Comparison of ENCODE assay signal across 23 cellular contexts in the genomic region with DNA sequence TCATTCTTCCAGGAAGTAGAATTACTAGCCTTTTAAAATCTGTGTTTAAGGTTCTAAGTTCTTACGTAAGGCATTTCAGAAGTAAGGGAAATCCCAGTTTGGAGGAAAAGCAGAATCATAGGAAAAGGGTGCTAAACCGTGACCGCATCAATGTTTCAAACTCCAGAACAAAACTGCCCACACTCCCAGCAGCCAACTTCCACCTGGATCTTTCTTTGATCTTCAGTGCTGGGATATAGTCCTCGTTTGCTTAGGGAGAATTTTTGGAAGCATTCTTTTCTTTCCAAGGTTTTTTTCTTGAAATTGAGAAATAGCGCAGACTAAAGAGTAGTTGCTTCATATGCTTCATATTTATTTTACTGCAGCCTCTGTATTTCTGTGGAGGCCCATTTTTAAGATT. TPM values are rescaled to one million over a fixed set of nuclear protein-coding genes. Genes with fewer than 3 reads are reported as not detected.
DNase-seq lines count a peak whose midpoint lies in the region; TF ChIP-seq lines count a peak whose summit lies in the region.
"Had no signal": no experiment of that assay in that cellular context is flagged by ENCODE, and none has a peak within 500 bp of the region (broad histone marks: within the 10 kb centered on the region; RNA-seq: fewer than 3 reads in every experiment).

No MANE protein-coding gene starts in this region.

- BruUV-seq in Caco-2 (replicated peaks; lab: Mats Ljungman, UMichigan), result TSS peak; percentile 71

- intact Hi-C loops in Caco-2 (cut with micrococcal nuclease; ENCODE audit: unreplicated experiment) (loop anchor here (5.0 kb wide), 2 partner anchors 100 to 210 kb away; a partner anchor contains a TSS), prostate gland (cut with DNase I) (no loop called here)

- CTCF ChIA-PET in Caco-2 (lab: Charles Lee), result interaction anchor here (2.7 kb wide), 1 partner anchor 49 kb away, joined by 13 read pairs; no protein-coding TSS in a partner anchor

- TF ChIP-seq CTCF in Caco-2 (IDR thresholded peaks at IDR 0.05; ENCODE audit: insufficient read depth in 1 of 2, low read depth in 1 of 2, low read length in 1 of 2, severe bottlenecking in 1 of 2, unreplicated experiment in 1 of 2), result no peak
- TF ChIP-seq CTCF in chondrocyte (IDR thresholded peaks at IDR 0.05), result no peak
- no peak for TF ChIP-seq CTCF in prostate gland (IDR thresholded peaks at IDR 0.05)

- H3K4me3 ChIP-seq in Caco-2 (ENCODE audit: low read depth, low read length), result peak overlapping the region; percentile 11; the same call in 1 of the 2 replicates
- no peak overlapping the region for H3K4me3 ChIP-seq in prostate gland
- no peak overlapping the region for H3K4me3 ChIP-seq in MG63
- H3K4me3 ChIP-seq: BLaER1, esophagus muscularis mucosa, SK-N-MC had no signal

- no peaks in the 10 kb centered on the region for H3K9me3 Mint-ChIP-seq in Caco-2 (ENCODE audit: unreplicated experiment)
- no peaks in the 10 kb centered on the region for H3K9me3 Mint-ChIP-seq in chondrocyte (ENCODE audit: low read depth)
- H3K9me3 Mint-ChIP-seq: activated naive CD8-positive, alpha-beta T cell treated with anti-CD3 and anti-CD28 coated beads, Interleukin-2, amount 10 ng/mL, durations not matched to agents 7 days and 5 days; activated T-helper 2 cell treated with anti-CD3 and anti-CD28 coated beads, Interferon-gamma antibody, Interleukin-2, Interleukin-4, amounts not matched to agents 10 μg/mL and 5 μg/mL and 100 μg/mL, durations not matched to agents 14 hours and 24 hours and 36 hours; HFFc6 had no signal

- WGBS in prostate gland, result 48% methylated on average over 5 of the region's 5 CpGs

- H3K9me3 ChIP-seq in Caco-2 (no peaks in the 10 kb centered on the region), prostate gland (no peaks in the 10 kb centered on the region), MG63 (no peaks in the 10 kb centered on the region)
- H3K9me3 ChIP-seq: BLaER1, esophagus muscularis mucosa, neutrophil had no signal

- no peaks in the 10 kb centered on the region; the same call in 1 of the 2 replicates for H3K36me3 ChIP-seq in Caco-2 (ENCODE audit: control insufficient read depth, insufficient read depth, low read length)
- H3K36me3 ChIP-seq in prostate gland, result no peaks in the 10 kb centered on the region
- H3K36me3 ChIP-seq in MG63, result no peaks in the 10 kb centered on the region
- H3K36me3 ChIP-seq: BLaER1, esophagus muscularis mucosa, neutrophil had no signal

- H3K27me3 Mint-ChIP-seq in Caco-2 (ENCODE audit: insufficient read depth, unreplicated experiment) (no peaks in the 10 kb centered on the region), chondrocyte (ENCODE audit: low read depth) (no peaks in the 10 kb centered on the region)

- TF ChIP-seq POLR2A in prostate gland (IDR thresholded peaks at IDR 0.05), result no peak

- H3K36me3 Mint-ChIP-seq in Caco-2 (ENCODE audit: insufficient read depth, unreplicated experiment), result peaks cover 67% of the 10 kb centered on the region
- H3K36me3 Mint-ChIP-seq in chondrocyte (ENCODE audit: low read depth), result peaks cover 2% of the 10 kb centered on the region
- H3K36me3 Mint-ChIP-seq: activated naive CD8-positive, alpha-beta T cell treated with anti-CD3 and anti-CD28 coated beads, Interleukin-2, amount 10 ng/mL, durations not matched to agents 7 days and 5 days; brain had no signal

- POLR2A ChIA-PET in Caco-2 (lab: Charles Lee), result interaction anchor here (1.7 to 3.3 kb wide), 3 partner anchors 38 to 49 kb away, joined by 5 to 30 read pairs (median 15); no protein-coding TSS in a partner anchor

- H3K27ac Mint-ChIP-seq in Caco-2 (ENCODE audit: unreplicated experiment), result peak overlapping the region; percentile 91
- peak overlapping the region; percentile 36 for H3K27ac Mint-ChIP-seq in chondrocyte (ENCODE audit: unreplicated experiment)
- H3K27ac Mint-ChIP-seq: activated naive CD8-positive, alpha-beta T cell treated with anti-CD3 and anti-CD28 coated beads, Interleukin-2, amount 10 ng/mL, durations not matched to agents 7 days and 5 days; activated T-helper 2 cell treated with anti-CD3 and anti-CD28 coated beads, Interferon-gamma antibody, Interleukin-2, Interleukin-4, amounts not matched to agents 10 μg/mL and 5 μg/mL and 100 μg/mL, durations not matched to agents 14 hours and 24 hours and 36 hours; HFFc6 had no signal

- peaks cover 51% of the 10 kb centered on the region for H3K4me1 Mint-ChIP-seq in Caco-2 (ENCODE audit: low read depth, unreplicated experiment)
- peaks cover 31% of the 10 kb centered on the region for H3K4me1 Mint-ChIP-seq in chondrocyte (ENCODE audit: low read depth)
- H3K4me1 Mint-ChIP-seq: activated naive CD8-positive, alpha-beta T cell treated with anti-CD3 and anti-CD28 coated beads, Interleukin-2, amount 10 ng/mL, durations not matched to agents 7 days and 5 days had no signal

- DNase-seq in Caco-2 (peak; percentile 32 to 50), chondrocyte (ENCODE audit: low spot score) (no peak), left kidney (ENCODE audit: low read depth, low spot score) (peak; percentile 24), prostate gland (ENCODE audit: low spot score) (no peak), DMS 273 treated with DMSO at 0.1 percent for 48 hours (lab: John Stamatoyannopoulos, UW) (no peak), islet precursor cell (no peak), MG63 (no peak)
- DNase-seq in stimulated activated CD4-positive, alpha-beta T cell treated with anti-CD3 and anti-CD28 coated beads, Interleukin-15, amount 100 ng/mL, for 24 hours, result no peak
- DNase-seq: activated naive CD8-positive, alpha-beta T cell treated with anti-CD3 and anti-CD28 coated beads, Interleukin-2, amount 10 ng/mL, durations not matched to agents 7 days and 5 days; effector CD8-positive, alpha-beta T cell; HFFc6; Karpas-422; left ventricle myocardium superior; NCI-H1048; NCI-H2029; NCI-H446 treated with DMSO at 0.1 percent for 48 hours; T-helper 2 cell had no signal

- peaks cover 74% of the 10 kb centered on the region for H3K4me1 ChIP-seq in Caco-2
- H3K4me1 ChIP-seq in prostate gland (replicated peaks), result no peaks in the 10 kb centered on the region
- H3K4me1 ChIP-seq: esophagus muscularis mucosa had no signal

- H3K27me3 ChIP-seq in Caco-2 (replicated peaks; ENCODE audit: control insufficient read depth, insufficient read depth, low read length) (no peaks in the 10 kb centered on the region), prostate gland (replicated peaks; ENCODE audit: insufficient read depth) (no peaks in the 10 kb centered on the region), MG63 (no peaks in the 10 kb centered on the region)
- H3K27me3 ChIP-seq: BLaER1, neutrophil had no signal

- H3K4me3 Mint-ChIP-seq in Caco-2 (ENCODE audit: unreplicated experiment) (peak overlapping the region; percentile 71), chondrocyte (ENCODE audit: unreplicated experiment) (no peak overlapping the region)
- H3K4me3 Mint-ChIP-seq: activated naive CD8-positive, alpha-beta T cell treated with anti-CD3 and anti-CD28 coated beads, Interleukin-2, amount 10 ng/mL, durations not matched to agents 7 days and 5 days; HFFc6 had no signal

- peak overlapping the region; percentile 45 to 50 for H3K27ac ChIP-seq in prostate gland
- H3K27ac ChIP-seq: BLaER1, esophagus muscularis mucosa, neutrophil, SK-N-MC had no signal

RNA-seq across cellular contexts. Expression of a gene that starts 8.9 kb away (rescaled TPM):
- 123 and 134 TPM in 2 replicates for total RNA-seq in Caco-2 (2022)
- 15.2 to 23.8 TPM (median 15.6 TPM) in 3 replicates for total RNA-seq in chondrocyte
- 10 to 100 TPM; 24.7 to 39.9 TPM for total RNA-seq in prostate gland
- 2.1 and 3.5 TPM in 2 replicates for total RNA-seq in MG63 (2014; rRNA removed; shearing (Covaris generic); ENCODE audit: low replicate concordance)

Comparison
In these comparisons a context has a peak if more than half of its experiments do, and no peak if none do; other contexts are left out.
1. DNase-seq: peak in Caco-2 (2 of 2) and left kidney (single experiment); none in chondrocyte (single experiment), prostate gland (single experiment), DMS 273 treated with DMSO at 0.1 percent for 48 hours (single experiment), islet precursor cell (single experiment), MG63 (single experiment) and stimulated activated CD4-positive, alpha-beta T cell treated with anti-CD3 and anti-CD28 coated beads, Interleukin-15, amount 100 ng/mL, for 24 hours (single experiment).